8 cellular contexts compared by ENCODE assay signal in the genomic region with DNA sequence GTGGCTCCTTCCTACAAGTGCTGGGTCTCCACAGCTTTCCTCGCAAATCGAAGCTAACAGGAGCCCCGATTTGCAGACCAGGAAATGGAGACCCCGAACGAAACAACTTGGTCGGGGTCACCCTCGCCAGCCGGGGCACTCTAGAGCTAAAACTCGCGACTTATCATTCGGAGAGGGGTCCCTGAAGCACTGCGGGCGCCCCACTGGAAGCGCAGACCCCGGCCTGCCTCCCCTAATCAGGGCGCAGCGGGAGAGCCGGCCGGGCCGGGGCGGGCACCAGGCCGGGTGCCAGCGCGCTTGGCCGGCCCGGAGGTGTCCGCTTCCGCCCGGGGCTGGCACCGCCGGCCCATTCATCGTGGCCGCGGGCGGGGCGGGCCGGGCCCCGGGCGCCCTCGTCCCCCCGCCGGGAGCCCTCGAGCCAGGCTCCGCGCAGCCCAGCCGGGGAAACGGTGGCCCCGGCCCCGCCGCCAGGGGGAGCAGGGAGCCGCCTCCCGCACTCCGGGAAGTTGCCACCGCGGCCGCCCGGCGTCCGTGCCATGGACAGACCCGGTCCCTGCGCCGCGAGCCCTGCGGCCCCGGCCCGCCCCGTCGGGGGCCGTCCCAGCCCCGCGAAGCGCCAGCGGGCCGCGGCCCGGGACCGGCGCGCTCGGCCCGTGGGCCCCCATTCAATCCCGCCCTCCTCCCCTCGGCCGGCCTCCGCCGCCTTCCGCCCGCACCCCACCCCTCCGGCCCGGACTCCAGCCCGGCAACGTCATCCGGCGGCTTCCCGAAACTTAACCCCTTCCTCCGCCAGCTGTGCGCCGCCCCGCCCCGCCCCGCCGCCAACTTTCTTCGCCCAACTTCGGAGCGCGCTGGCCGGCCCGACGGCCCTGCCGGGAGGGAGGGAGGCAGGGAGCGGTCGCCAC.
DNase-seq lines count a peak whose midpoint lies in the region; ATAC-seq and TF ChIP-seq lines count a peak whose summit lies in the region.

No MANE protein-coding gene starts in this region.

- ATAC-seq in GM18867 (IDR thresholded peaks at IDR 0.05; ENCODE audit: unreplicated experiment) (peak; percentile 44), HG03139 (IDR thresholded peaks at IDR 0.05; ENCODE audit: unreplicated experiment) (peak; percentile 35)

- no peaks in the 10 kb centered on the region for H3K9me3 ChIP-seq in NT2/D1 (ENCODE audit: insufficient read depth, low read length)

- H3K36me3 ChIP-seq in NT2/D1 (ENCODE audit: insufficient read depth, insufficient read length, low read length), result peaks cover 43% of the 10 kb centered on the region

- H3K4me1 ChIP-seq in NT2/D1 (ENCODE audit: insufficient read depth, insufficient read length), result peaks cover 12% of the 10 kb centered on the region

- DNase-seq in AG09319 (ENCODE audit: extremely low read depth, low read depth) (peak; percentile 37), NT2/D1 (ENCODE audit: low read depth, low spot score) (no peak), activated T-cell treated with anti-CD3 and anti-CD28 coated beads for 1 hour (ENCODE audit: low read depth) (peak; percentile 74), epidermal melanocyte (ENCODE audit: insufficient read length, low spot score) (peak; percentile 65), middle frontal gyrus (ENCODE audit: extremely low spot score, low spot score) (peak; percentile 25)
- DNase-seq in stimulated activated CD8-positive, alpha-beta memory T cell treated with anti-CD3 and anti-CD28 coated beads, Interleukin-2, amount 100 ng/mL, for 1 hour (ENCODE audit: low read depth in 2 of 2), result peak; percentile 64 to 65

- peak overlapping the region; percentile 75 for H3K4me3 ChIP-seq in NT2/D1 (ENCODE audit: insufficient read length, low read depth)

- H3K9ac ChIP-seq in NT2/D1 (ENCODE audit: insufficient read length, low read depth), result peak overlapping the region; percentile 88

- no peaks in the 10 kb centered on the region for H3K27me3 ChIP-seq in NT2/D1 (ENCODE audit: insufficient read depth, insufficient read length)

- TF ChIP-seq CTCF in AG09319 (IDR thresholded peaks at IDR 0.05; ENCODE audit: low read depth, low read length), result peak; percentile 43
